Comparison of ENCODE assay signal across 31 cellular contexts in the genomic region with DNA sequence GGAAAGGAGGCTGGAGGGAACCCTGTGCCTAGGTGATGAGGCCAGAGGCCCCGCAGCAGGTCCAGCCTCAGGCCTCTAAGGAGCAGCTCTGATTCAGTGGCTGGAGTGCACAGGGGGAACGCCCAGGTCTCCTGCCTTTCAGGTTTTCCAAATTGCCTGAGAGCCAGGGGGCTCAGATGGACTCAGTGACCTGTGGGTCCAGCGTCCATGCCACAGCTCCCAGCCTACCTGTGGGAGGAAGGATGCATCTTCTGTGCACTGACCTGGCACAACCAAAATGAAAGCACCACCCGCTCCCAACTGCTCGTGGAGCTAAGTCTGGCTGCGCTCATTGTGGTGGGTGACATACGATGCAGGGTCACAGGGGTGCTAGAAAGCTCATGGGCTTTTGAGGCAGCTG.
"Had no signal": no experiment of that assay in that cellular context is flagged by ENCODE, and none has a peak within 500 bp of the region (broad histone marks: within the 10 kb centered on the region; RNA-seq: fewer than 3 reads in every experiment).

No MANE protein-coding gene starts in this region.

- DNase-seq: activated B cell treated with CpG ODN at 0.5 μM for 24 hours; activated CD4-positive, alpha-beta T cell treated with anti-CD3 and anti-CD28 coated beads for 48 hours; activated CD4-positive, alpha-beta T cell treated with anti-CD3 and anti-CD28 coated beads, Interleukin-2, amount 50 U/mL, for 1 hour; activated CD4-positive, alpha-beta T cell treated with anti-CD3 and anti-CD28 coated beads, Interleukin-2, amount 50 U/mL, for 48 hours; activated CD8-positive, alpha-beta memory T cell treated with anti-CD3 and anti-CD28 coated beads for 24 hours; activated CD8-positive, alpha-beta T cell treated with anti-CD3 and anti-CD28 coated beads for 36 hours; activated naive CD4-positive, alpha-beta T cell treated with anti-CD3 and anti-CD28 coated beads for 36 hours; activated naive CD8-positive, alpha-beta T cell treated with anti-CD3 and anti-CD28 coated beads for 36 hours; activated naive CD8-positive, alpha-beta T cell treated with anti-CD3 and anti-CD28 coated beads, Interleukin-2, amount 50 U/mL, for 24 hours; activated T-cell treated with anti-CD3 and anti-CD28 coated beads, Interleukin-2, amount 50 U/mL, for 4 hours; adrenal gland; amygdala; body of pancreas; caudate nucleus; cortex of kidney; dermis blood vessel endothelial cell; effector CD4-positive, alpha-beta T cell; effector memory CD8-positive, alpha-beta T cell; erythroblast; gastrocnemius medialis; glutamatergic neuron; T-helper 1 cell; T-helper 17 cell; T1000; WERI-Rb-1 had no signal

- ATAC-seq: activated CD4-positive, CD25-positive, alpha-beta regulatory T cell treated with anti-CD3 and anti-CD28 coated beads, Interleukin-2, amount 50 U/mL, for 24 hours; activated CD8-positive, alpha-beta T cell treated with anti-CD3 and anti-CD28 coated beads for 36 hours; activated naive CD8-positive, alpha-beta T cell treated with anti-CD3 and anti-CD28 coated beads, Interleukin-2, amount 50 U/mL, for 24 hours; activated T-cell treated with anti-CD3 and anti-CD28 coated beads, Interleukin-2, amount 50 U/mL, for 4 hours; body of pancreas; effector memory CD8-positive, alpha-beta T cell; gastrocnemius medialis; T-helper 17 cell had no signal

- H3K36me3 Mint-ChIP-seq: activated naive CD4-positive, alpha-beta T cell treated with anti-CD3 and anti-CD28 coated beads, Interleukin-2, amount 50 U/mL, for 24 hours; activated naive CD8-positive, alpha-beta T cell treated with anti-CD3 and anti-CD28 coated beads for 36 hours had no signal

- H3K27ac ChIP-seq: adrenal gland, body of pancreas, esophagus muscularis mucosa, foreskin keratinocyte, WERI-Rb-1 had no signal

- H3K9me3 Mint-ChIP-seq: activated B cell treated with CpG ODN at 0.5 μM for 24 hours; activated CD8-positive, alpha-beta T cell treated with anti-CD3 and anti-CD28 coated beads for 36 hours; activated naive CD4-positive, alpha-beta T cell treated with anti-CD3 and anti-CD28 coated beads for 36 hours; activated naive CD4-positive, alpha-beta T cell treated with anti-CD3 and anti-CD28 coated beads, Interleukin-2, amount 50 U/mL, for 24 hours; activated naive CD8-positive, alpha-beta T cell treated with anti-CD3 and anti-CD28 coated beads for 36 hours; activated naive CD8-positive, alpha-beta T cell treated with anti-CD3 and anti-CD28 coated beads, Interleukin-2, amount 50 U/mL, for 24 hours; activated T-cell treated with anti-CD3 and anti-CD28 coated beads, Interleukin-2, amount 50 U/mL, for 4 hours; effector memory CD8-positive, alpha-beta T cell; T-helper 2 cell treated with Interferon-gamma antibody and Interleukin-4, amounts not matched to agents 5 μg/mL and 100 μg/mL, for 36 hours had no signal

- H3K4me3 ChIP-seq: adrenal gland, body of pancreas, esophagus muscularis mucosa, gastrocnemius medialis had no signal

- H3K27me3 ChIP-seq: adrenal gland, body of pancreas, gastrocnemius medialis had no signal

- H3K27ac Mint-ChIP-seq: activated B cell treated with CpG ODN at 0.5 μM for 24 hours; activated CD8-positive, alpha-beta T cell treated with anti-CD3 and anti-CD28 coated beads for 36 hours; activated naive CD4-positive, alpha-beta T cell treated with anti-CD3 and anti-CD28 coated beads for 36 hours; activated naive CD4-positive, alpha-beta T cell treated with anti-CD3 and anti-CD28 coated beads, Interleukin-2, amount 50 U/mL, for 24 hours; activated naive CD8-positive, alpha-beta T cell treated with anti-CD3 and anti-CD28 coated beads for 36 hours; activated naive CD8-positive, alpha-beta T cell treated with anti-CD3 and anti-CD28 coated beads, Interleukin-2, amount 50 U/mL, for 24 hours; effector memory CD8-positive, alpha-beta T cell; T-helper 17 cell; T-helper 2 cell treated with Interferon-gamma antibody and Interleukin-4, amounts not matched to agents 5 μg/mL and 100 μg/mL, for 36 hours had no signal

- H3K36me3 ChIP-seq: adrenal gland, gastrocnemius medialis, WERI-Rb-1 had no signal

- FAIRE-seq: colon had no signal

- H3K4me1 Mint-ChIP-seq: activated B cell treated with CpG ODN at 0.5 μM for 24 hours; activated naive CD4-positive, alpha-beta T cell treated with anti-CD3 and anti-CD28 coated beads, Interleukin-2, amount 50 U/mL, for 24 hours; activated naive CD8-positive, alpha-beta T cell treated with anti-CD3 and anti-CD28 coated beads for 36 hours; activated naive CD8-positive, alpha-beta T cell treated with anti-CD3 and anti-CD28 coated beads, Interleukin-2, amount 50 U/mL, for 24 hours had no signal

- H3K4me1 ChIP-seq: adrenal gland, body of pancreas, esophagus muscularis mucosa had no signal

- H3K4me3 Mint-ChIP-seq: activated B cell treated with CpG ODN at 0.5 μM for 24 hours; activated CD8-positive, alpha-beta T cell treated with anti-CD3 and anti-CD28 coated beads for 36 hours; activated naive CD4-positive, alpha-beta T cell treated with anti-CD3 and anti-CD28 coated beads for 36 hours; activated naive CD4-positive, alpha-beta T cell treated with anti-CD3 and anti-CD28 coated beads, Interleukin-2, amount 50 U/mL, for 24 hours; activated naive CD8-positive, alpha-beta T cell treated with anti-CD3 and anti-CD28 coated beads for 36 hours; activated naive CD8-positive, alpha-beta T cell treated with anti-CD3 and anti-CD28 coated beads, Interleukin-2, amount 50 U/mL, for 24 hours; activated T-cell treated with anti-CD3 and anti-CD28 coated beads, Interleukin-2, amount 50 U/mL, for 4 hours; effector memory CD8-positive, alpha-beta T cell; T-helper 17 cell; T-helper 2 cell treated with Interferon-gamma antibody and Interleukin-4, amounts not matched to agents 5 μg/mL and 100 μg/mL, for 36 hours had no signal

- H3K9me3 ChIP-seq: adrenal gland, body of pancreas, esophagus muscularis mucosa, gastrocnemius medialis had no signal
